8 cellular contexts compared by ENCODE assay signal in genomic region chr1:36450270-36450918, GRCh38. TPM values are rescaled to one million over a fixed set of nuclear protein-coding genes. Genes with fewer than 3 reads are reported as not detected.
A peak's percentile ranks its signal among the peaks of the same experiment; 100 is the strongest.
DNase-seq lines count a peak whose midpoint lies in the region; ATAC-seq and TF ChIP-seq lines count a peak whose summit lies in the region.

OSCP1 (minus strand) TSS chr1:36450451; CDS start chr1:36450369, 82 bp downstream.

- ATAC-seq in GM19372 (IDR thresholded peaks at IDR 0.05; ENCODE audit: low read depth, unreplicated experiment) (peak; percentile 98), HG03558 (IDR thresholded peaks at IDR 0.05; ENCODE audit: extremely low read depth, unreplicated experiment) (peak; percentile 86), lower lobe of right lung (peak; percentile 99)

- intact Hi-C loops in lower lobe of right lung (cut with DNase I) = no loop called here

- TF ChIP-seq CTCF in lower lobe of right lung (IDR thresholded peaks at IDR 0.05) = no peak

- peak within 1 kb of the TSS; percentile 98 for H3K27ac ChIP-seq in lower lobe of right lung

- no peaks in the 10 kb centered on the region for H3K9me3 ChIP-seq in lower lobe of right lung

- H3K27me3 ChIP-seq in lower lobe of right lung (ENCODE audit: low read depth) = no peaks in the 10 kb centered on the region

- H3K4me3 ChIP-seq in lower lobe of right lung = peak within 1 kb of the TSS; percentile 69

- H3K36me3 ChIP-seq in lower lobe of right lung = peaks cover 12% of the 10 kb centered on the region

- peak; percentile 63 to 95 (median 91) for DNase-seq in C1 segment of cervical spinal cord (lab: John Stamatoyannopoulos, UW)
- peak; percentile 98 for DNase-seq in NCI-H774 (lab: John Stamatoyannopoulos, UW)
- DNase-seq in activated CD8-positive, alpha-beta memory T cell treated with anti-CD3 and anti-CD28 coated beads for 24 hours = peak; percentile 93
- DNase-seq in effector CD4-positive, alpha-beta T cell = peak; percentile 78
- peak; percentile 96 for DNase-seq in lower lobe of right lung
- peak; percentile 58 to 75 (median 69) for DNase-seq in stimulated activated CD4-positive, alpha-beta T cell treated with anti-CD3 and anti-CD28 coated beads, TNF-alpha, amount 100 ng/mL, for 1 hour (ENCODE audit: low read depth in 3 of 3, low spot score in 1 of 3)

- H3K4me1 ChIP-seq in lower lobe of right lung = peaks cover 15% of the 10 kb centered on the region

RNA-seq across cellular contexts. Expression of gene OSCP1, which starts in this region (rescaled TPM):
- total RNA-seq in lower lobe of right lung = 17.1 TPM

Comparison
In these comparisons a context has a peak if more than half of its experiments do, and no peak if none do; other contexts are left out.
1. Peak in every context shown above with its lines: DNase-seq, ATAC-seq, H3K4me3 ChIP-seq and H3K27ac ChIP-seq.